ENCODE assay signal across 37 cellular contexts in the genomic region with DNA sequence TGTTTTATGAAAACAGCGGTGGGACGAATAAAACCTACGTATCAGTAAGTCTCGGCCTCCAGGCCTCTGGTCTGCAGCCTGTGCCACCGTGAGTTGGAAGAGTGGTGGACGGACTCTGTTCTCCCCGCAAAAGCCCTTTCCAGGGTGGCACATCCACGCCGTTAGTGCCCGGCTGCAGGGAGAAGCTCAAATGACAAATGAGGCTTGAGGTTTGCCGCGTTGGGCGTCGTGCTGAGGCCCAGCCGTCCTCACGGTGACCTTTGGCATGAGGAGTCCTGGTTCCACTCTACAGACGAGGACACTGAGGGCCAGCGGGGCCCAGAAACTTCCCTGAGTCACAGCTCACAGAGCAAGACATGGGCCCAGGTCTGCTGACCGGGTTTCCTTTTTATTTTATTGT. TPM values are rescaled to one million over a fixed set of nuclear protein-coding genes. Genes with fewer than 3 reads are reported as not detected.
"Had no signal": no experiment of that assay in that cellular context is flagged by ENCODE, and none has a peak within 500 bp of the region (broad histone marks: within the 10 kb centered on the region; RNA-seq: fewer than 3 reads in every experiment).

No MANE protein-coding gene starts in this region.

- H3K27me3 ChIP-seq: MG63 had no signal

- H3K4me3 ChIP-seq: MG63 had no signal

- H3K4me2 ChIP-seq: KMS-11 had no signal

- H3K9me3 ChIP-seq: MG63 had no signal

- H3K27ac ChIP-seq: KMS-11 had no signal

- H3K9ac ChIP-seq: KMS-11 had no signal

- H3K36me3 ChIP-seq: MG63 had no signal

- DNase-seq: Karpas-422, Kasumi-1, KG1, MG63, MM.1S, MV-4-11, NCI-H1048, NCI-H1092, NCI-H1092 treated with DMSO at 0.1 percent for 48 hours, NCI-H1105, NCI-H1105 treated with DMSO at 0.1 percent for 48 hours, NCI-H1417, NCI-H1417 treated with DMSO at 0.1 percent for 48 hours, NCI-H1436, NCI-H1436 treated with DMSO at 0.1 percent for 48 hours, NCI-H146, NCI-H1694, NCI-H1694 treated with DMSO at 0.1 percent for 48 hours, NCI-H187, NCI-H187 treated with DMSO at 0.1 percent for 48 hours, NCI-H1930, NCI-H2029, NCI-H2029 treated with DMSO at 0.1 percent for 48 hours, NCI-H2081, NCI-H2081 treated with DMSO at 0.1 percent for 48 hours, NCI-H2107, NCI-H2171, NCI-H2171 treated with DMSO at 0.1 percent for 48 hours, NCI-H2227 treated with DMSO at 0.1 percent for 48 hours, NCI-H226, NCI-H345, NCI-H446, NCI-H446 treated with DMSO at 0.1 percent for 48 hours, NCI-H510A had no signal

RNA-seq across cellular contexts. Expression of a gene that starts 40.2 kb away (rescaled TPM):
- total RNA-seq: LHCN-M2, MCF 10A had no signal
